In the genomic region with DNA sequence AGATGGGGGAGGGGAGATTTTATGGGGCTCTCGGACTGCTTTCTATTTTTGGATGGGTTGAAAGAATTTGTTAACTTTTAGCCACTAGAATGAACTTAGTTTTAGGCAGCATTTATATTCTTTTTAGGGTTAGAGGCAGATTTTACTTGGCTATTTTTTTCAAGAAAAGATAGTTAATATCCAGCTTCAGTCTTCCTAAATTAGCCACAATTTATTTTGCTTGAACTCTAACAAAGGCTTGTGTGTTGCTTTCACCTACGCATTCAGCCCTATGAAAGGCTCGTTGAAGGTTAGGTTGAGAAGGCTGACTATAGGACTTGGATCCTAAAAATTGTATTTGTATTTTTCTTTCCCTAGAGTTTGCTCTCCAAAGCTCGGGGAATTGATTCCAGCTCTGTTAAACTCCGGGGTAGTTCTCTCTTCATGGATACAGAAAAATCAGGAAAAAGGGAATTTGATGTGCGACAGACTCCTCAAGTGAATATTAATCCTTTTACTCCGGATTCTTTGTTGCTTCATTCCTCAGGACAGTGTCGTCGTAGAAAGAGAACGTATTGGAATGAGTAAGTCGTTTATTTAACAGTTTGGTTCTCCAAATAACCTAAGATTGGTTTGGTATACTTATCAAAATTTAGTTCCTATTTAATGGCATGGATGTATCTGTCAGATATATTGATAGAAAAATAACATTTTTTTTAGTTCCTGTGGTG, we compare ENCODE assay signal across 8 cellular contexts. TPM values are rescaled to one million over a fixed set of nuclear protein-coding genes. Genes with fewer than 3 reads are reported as not detected.
DNase-seq lines count a peak whose midpoint lies in the region; ATAC-seq and TF ChIP-seq lines count a peak whose summit lies in the region.

No MANE protein-coding gene starts in this region.

- DNase-seq in DMS 273 (lab: John Stamatoyannopoulos, UW; ENCODE audit: unreplicated experiment) (peak; percentile 10), DMS 273 treated with DMSO at 0.1 percent for 48 hours (lab: John Stamatoyannopoulos, UW) (no peak), T-helper 17 cell (no peak), foreskin fibroblast (no peak), NCI-H345 (lab: John Stamatoyannopoulos, UW) (no peak), ureter (ENCODE audit: low spot score) (no peak)

- peak overlapping the region in 20 of 21 experiments; percentile 56 to 99 (median 89) for H3K27ac ChIP-seq in skin epidermis

- H3K4me3 Mint-ChIP-seq in T-helper 17 cell: peak overlapping the region; percentile 95

- H3K4me1 Mint-ChIP-seq in T-helper 17 cell: peaks cover 29% of the 10 kb centered on the region

- H3K36me3 Mint-ChIP-seq in T-helper 17 cell (ENCODE audit: low read depth): peaks cover 5% of the 10 kb centered on the region

- H3K27me3 Mint-ChIP-seq in T-helper 17 cell: no peaks in the 10 kb centered on the region

- H3K4me3 ChIP-seq in foreskin fibroblast (ENCODE audit: low read depth in 1 of 2, low read length in 2 of 2) (peak overlapping the region; percentile 79 to 83), skin epidermis (peak overlapping the region; percentile 59 to 91 (median 73))

- peak overlapping the region; percentile 97 for H3K27ac Mint-ChIP-seq in T-helper 17 cell

- no peak for TF ChIP-seq CTCF in foreskin fibroblast (IDR thresholded peaks at IDR 0.05; ENCODE audit: low read depth, low read length)

- H3K9me3 ChIP-seq in T-helper 17 cell (ENCODE audit: control insufficient read depth, low read length, poor library complexity, severe bottlenecking): no peaks in the 10 kb centered on the region

- no peak for ATAC-seq in T-helper 17 cell
- no peak for ATAC-seq in HG02763 (IDR thresholded peaks at IDR 0.05; ENCODE audit: unreplicated experiment)

RNA-seq across cellular contexts. Expression of gene WEE1, which starts 2.2 kb away (rescaled TPM):
- 10 to 100 TPM; 20.8 to 24.9 TPM for total RNA-seq in T-helper 17 cell
- total RNA-seq in ureter: 65.3 TPM
